Comparison of ENCODE assay signal across 8 cellular contexts in genomic region chr11:117200813-117201515, GRCh38. TPM values are rescaled to one million over a fixed set of nuclear protein-coding genes. Genes with fewer than 3 reads are reported as not detected.
A peak's percentile ranks its signal among the peaks of the same experiment; 100 is the strongest.
DNase-seq lines count a peak whose midpoint lies in the region; ATAC-seq and TF ChIP-seq lines count a peak whose summit lies in the region.

No MANE protein-coding gene starts in this region.

- no peaks in the 10 kb centered on the region for H3K9me3 Mint-ChIP-seq in CD4-positive, alpha-beta memory T cell
- H3K9me3 Mint-ChIP-seq in naive thymus-derived CD4-positive, alpha-beta T cell = no peaks in the 10 kb centered on the region
- H3K9me3 Mint-ChIP-seq in activated CD4-positive, alpha-beta memory T cell treated with anti-CD3 and anti-CD28 coated beads for 36 hours = no peaks in the 10 kb centered on the region

- peak overlapping the region; percentile 81 for H3K9ac ChIP-seq in iPS-15b (ENCODE audit: low read depth, low read length)

- in situ Hi-C loops in gastrocnemius medialis (cut with MboI; ENCODE audit: low sequenced_read_pairs in 4 of 4) = no loop called here

- H3K36me3 ChIP-seq in CD4-positive, alpha-beta memory T cell (ENCODE audit: insufficient read depth, low read length) = peaks cover 18% of the 10 kb centered on the region
- peaks cover 0 to 42% of the 10 kb centered on the region in 2 donors for H3K36me3 ChIP-seq in adrenal gland (replicated peaks in 1 of 2)
- H3K36me3 ChIP-seq in iPS-15b (ENCODE audit: control insufficient read depth, insufficient read depth, low read length) = peaks cover 10% of the 10 kb centered on the region
- peaks cover 0 to 23% of the 10 kb centered on the region in 2 donors for H3K36me3 ChIP-seq in gastrocnemius medialis
- H3K36me3 ChIP-seq in naive thymus-derived CD4-positive, alpha-beta T cell (ENCODE audit: control insufficient read depth in 2 of 3, insufficient read depth in 3 of 3, low read length in 3 of 3) = peaks cover 0 to 54% (median 7%) of the 10 kb centered on the region in 3 experiments

- H3K27ac Mint-ChIP-seq in CD4-positive, alpha-beta memory T cell = peak overlapping the region in 4 of 7 donors; percentile 17 to 75 (median 42)
- H3K27ac Mint-ChIP-seq in naive thymus-derived CD4-positive, alpha-beta T cell = peak overlapping the region in 3 of 9 donors; percentile 31 to 61 (median 59)
- no peak overlapping the region for H3K27ac Mint-ChIP-seq in activated CD4-positive, alpha-beta memory T cell treated with anti-CD3 and anti-CD28 coated beads for 36 hours

- no peak overlapping the region for H3K4me3 Mint-ChIP-seq in CD4-positive, alpha-beta memory T cell
- no peak overlapping the region for H3K4me3 Mint-ChIP-seq in naive thymus-derived CD4-positive, alpha-beta T cell
- no peak overlapping the region for H3K4me3 Mint-ChIP-seq in activated CD4-positive, alpha-beta memory T cell treated with anti-CD3 and anti-CD28 coated beads for 36 hours

- H3K4me3 ChIP-seq in CD4-positive, alpha-beta memory T cell (ENCODE audit: low read length in 2 of 2) = no peak overlapping the region
- H3K4me3 ChIP-seq in adrenal gland = peak overlapping the region in 1 of 4 donors; percentile 47
- peak overlapping the region; percentile 28 for H3K4me3 ChIP-seq in iPS-15b (ENCODE audit: low read depth, low read length)
- peak overlapping the region; percentile 40 to 57 (median 44) for H3K4me3 ChIP-seq in gastrocnemius medialis
- no peak overlapping the region for H3K4me3 ChIP-seq in naive thymus-derived CD4-positive, alpha-beta T cell (ENCODE audit: low read length)

- no peaks in the 10 kb centered on the region for H3K27me3 Mint-ChIP-seq in CD4-positive, alpha-beta memory T cell
- no peaks in the 10 kb centered on the region for H3K27me3 Mint-ChIP-seq in naive thymus-derived CD4-positive, alpha-beta T cell
- no peaks in the 10 kb centered on the region for H3K27me3 Mint-ChIP-seq in activated CD4-positive, alpha-beta memory T cell treated with anti-CD3 and anti-CD28 coated beads for 36 hours

- no peak for TF ChIP-seq CTCF in adrenal gland (IDR thresholded peaks at IDR 0.05)
- TF ChIP-seq CTCF in gastrocnemius medialis (IDR thresholded peaks at IDR 0.05 in 4 of 5, conservative IDR thresholded peaks at IDR 0.05 in 1 of 5) = no peak

- WGBS in adrenal gland, 4 donors = 47 to 66% (median 50%) methylated on average over 11 of the region's 11 CpGs

- no peak for DNase-seq in CD4-positive, alpha-beta memory T cell
- no peak for DNase-seq in adrenal gland
- no peak for DNase-seq in gastrocnemius medialis
- no peak for DNase-seq in naive thymus-derived CD4-positive, alpha-beta T cell
- DNase-seq in NCI-H1694 (lab: John Stamatoyannopoulos, UW) = no peak
- no peak for DNase-seq in activated CD4-positive, alpha-beta memory T cell treated with anti-CD3 and anti-CD28 coated beads for 36 hours
- no peak for DNase-seq in activated CD4-positive, alpha-beta T cell treated with anti-CD3 and anti-CD28 coated beads, Interleukin-2, amount 50 U/mL, for 48 hours

- peaks cover 20 to 40% of the 10 kb centered on the region in 2 donors for H3K36me3 Mint-ChIP-seq in CD4-positive, alpha-beta memory T cell
- H3K36me3 Mint-ChIP-seq in naive thymus-derived CD4-positive, alpha-beta T cell = peaks cover 3 to 10% (median 8%) of the 10 kb centered on the region in 5 donors
- H3K36me3 Mint-ChIP-seq in activated CD4-positive, alpha-beta memory T cell treated with anti-CD3 and anti-CD28 coated beads for 36 hours = peaks cover 17% of the 10 kb centered on the region

- no peaks in the 10 kb centered on the region for H3K27me3 ChIP-seq in CD4-positive, alpha-beta memory T cell (ENCODE audit: insufficient read depth, low read length)
- no peaks in the 10 kb centered on the region for H3K27me3 ChIP-seq in adrenal gland
- H3K27me3 ChIP-seq in iPS-15b (ENCODE audit: control insufficient read depth, insufficient read depth, low read length) = no peaks in the 10 kb centered on the region
- H3K27me3 ChIP-seq in gastrocnemius medialis = no peaks in the 10 kb centered on the region
- H3K27me3 ChIP-seq in naive thymus-derived CD4-positive, alpha-beta T cell (ENCODE audit: control insufficient read depth in 2 of 2, insufficient read depth in 2 of 2, low read length in 2 of 2) = no peaks in the 10 kb centered on the region

- CTCF ChIA-PET in CD4-positive, alpha-beta memory T cell (lab: Charles Lee; ENCODE audit: partially characterized antibody) = no interaction called here
- CTCF ChIA-PET in naive thymus-derived CD4-positive, alpha-beta T cell (lab: Charles Lee) = no interaction called here
- CTCF ChIA-PET in activated CD4-positive, alpha-beta memory T cell treated with anti-CD3 and anti-CD28 coated beads for 36 hours (lab: Charles Lee) = no interaction called here

- POLR2A ChIA-PET in CD4-positive, alpha-beta memory T cell (lab: Charles Lee; ENCODE audit: partially characterized antibody) = interaction anchor here (0.5 kb wide), 1 partner anchor 54 kb away, joined by 3 read pairs; no protein-coding TSS in a partner anchor
- POLR2A ChIA-PET in naive thymus-derived CD4-positive, alpha-beta T cell (lab: Charles Lee) = interaction anchor here (1.0 kb wide), 1 partner anchor 17 kb away, joined by 3 read pairs; no protein-coding TSS in a partner anchor
- POLR2A ChIA-PET in activated CD4-positive, alpha-beta memory T cell treated with anti-CD3 and anti-CD28 coated beads for 36 hours (lab: Charles Lee) = no interaction called here

- no peaks in the 10 kb centered on the region for H3K9me3 ChIP-seq in CD4-positive, alpha-beta memory T cell (ENCODE audit: control insufficient read depth in 1 of 2, low read length in 2 of 2)
- no peaks in the 10 kb centered on the region for H3K9me3 ChIP-seq in adrenal gland (replicated peaks in 1 of 3)
- no peaks in the 10 kb centered on the region for H3K9me3 ChIP-seq in iPS-15b (ENCODE audit: control insufficient read depth, insufficient read depth, low read length)
- H3K9me3 ChIP-seq in gastrocnemius medialis = no peaks in the 10 kb centered on the region
- no peaks in the 10 kb centered on the region for H3K9me3 ChIP-seq in naive thymus-derived CD4-positive, alpha-beta T cell (ENCODE audit: control insufficient read depth in 2 of 3, low read length in 3 of 3)

- H3K27ac ChIP-seq in CD4-positive, alpha-beta memory T cell (ENCODE audit: low read depth, low read length) = no peak overlapping the region
- peak overlapping the region in 4 of 5 donors; percentile 48 to 92 (median 77) for H3K27ac ChIP-seq in adrenal gland
- H3K27ac ChIP-seq in gastrocnemius medialis = peak overlapping the region; percentile 74 to 78 (median 76)
- H3K27ac ChIP-seq in naive thymus-derived CD4-positive, alpha-beta T cell (ENCODE audit: low read depth, low read length) = no peak overlapping the region

- TF ChIP-seq POLR2A in adrenal gland (IDR thresholded peaks at IDR 0.05) = no peak
- TF ChIP-seq POLR2A in gastrocnemius medialis (IDR thresholded peaks at IDR 0.05) = no peak

- no peaks in the 10 kb centered on the region for H3K4me1 ChIP-seq in CD4-positive, alpha-beta memory T cell (ENCODE audit: insufficient read depth, low read length)
- H3K4me1 ChIP-seq in adrenal gland (replicated peaks in 1 of 2) (peaks cover 16 to 22% of the 10 kb centered on the region in 2 donors), iPS-15b (ENCODE audit: control insufficient read depth, insufficient read depth, low read length) (peaks cover 18% of the 10 kb centered on the region), gastrocnemius medialis (peaks cover 25% of the 10 kb centered on the region in 2 donors)
- no peaks in the 10 kb centered on the region for H3K4me1 ChIP-seq in naive thymus-derived CD4-positive, alpha-beta T cell (ENCODE audit: control insufficient read depth in 2 of 2, insufficient read depth in 2 of 2, low read length in 2 of 2)

- peaks cover under 1 to 8% (median 1%) of the 10 kb centered on the region in 4 donors for H3K4me1 Mint-ChIP-seq in CD4-positive, alpha-beta memory T cell
- peaks cover 0 to 5% (median 0%) of the 10 kb centered on the region in 7 donors for H3K4me1 Mint-ChIP-seq in naive thymus-derived CD4-positive, alpha-beta T cell
- no peaks in the 10 kb centered on the region for H3K4me1 Mint-ChIP-seq in activated CD4-positive, alpha-beta memory T cell treated with anti-CD3 and anti-CD28 coated beads for 36 hours (ENCODE audit: low read depth)

- intact Hi-C loops in CD4-positive, alpha-beta memory T cell (cut with micrococcal nuclease) = no loop called here
- intact Hi-C loops in adrenal gland (cut with DNase I) (no loop called here), gastrocnemius medialis (cut with DNase I; ENCODE audit: low total_unique reads) (no loop called here)
- intact Hi-C loops in naive thymus-derived CD4-positive, alpha-beta T cell (cut with micrococcal nuclease) = no loop called here
- intact Hi-C loops in activated CD4-positive, alpha-beta memory T cell treated with anti-CD3 and anti-CD28 coated beads for 36 hours (cut with micrococcal nuclease) = no loop called here

- ATAC-seq in gastrocnemius medialis = no peak
- ATAC-seq in naive thymus-derived CD4-positive, alpha-beta T cell = no peak

RNA-seq across cellular contexts. Expression of gene TAGLN, which starts 1.8 kb away (rescaled TPM):
- 10 to 100 TPM; 17.7 to 19.7 TPM for total RNA-seq in CD4-positive, alpha-beta memory T cell
- under 1 TPM; 0.15 to 0.36 TPM for polyA plus RNA-seq in CD4-positive, alpha-beta memory T cell
- total RNA-seq in adrenal gland (1,000 to 10,000 TPM in 1 of 8 donors, 100 to 1,000 TPM in 7; 117 to 1,290 (median 739) TPM), gastrocnemius medialis (100 to 1,000 TPM in 3 of 4 donors, 10 to 100 TPM in 1; 27.4 to 191 (median 124) TPM)
- 1,000 to 10,000 TPM in 1 of 3 donors, 100 to 1,000 TPM in 2; 489 to 1,184 (median 817) TPM for polyA plus RNA-seq in adrenal gland
- 10 to 100 TPM in 4 of 5 experiments, 1 to 10 TPM in 1; 6.4 to 28.0 (median 18.2) TPM for total RNA-seq in naive thymus-derived CD4-positive, alpha-beta T cell
- 1 to 10 TPM in 1 of 2 donors, under 1 TPM in 1; 0.32 to 1.0 TPM for polyA plus RNA-seq in naive thymus-derived CD4-positive, alpha-beta T cell
- total RNA-seq in activated CD4-positive, alpha-beta memory T cell treated with anti-CD3 and anti-CD28 coated beads for 36 hours = 1 to 10 TPM; 3.1 to 4.0 TPM

RNA-seq across cellular contexts. Expression of gene SIDT2, which starts 22.4 kb away (rescaled TPM):
- 10 to 100 TPM; 60.2 to 67.3 TPM for total RNA-seq in CD4-positive, alpha-beta memory T cell
- polyA plus RNA-seq in CD4-positive, alpha-beta memory T cell = 1 to 10 TPM; 2.1 to 4.1 TPM
- 10 to 100 TPM; 23.4 to 87.1 (median 44.5) TPM for total RNA-seq in adrenal gland
- polyA plus RNA-seq in adrenal gland = 10 to 100 TPM; 27.7 to 75.1 (median 48.8) TPM
- 10 to 100 TPM; 14.3 to 33.9 (median 17.7) TPM for total RNA-seq in gastrocnemius medialis
- total RNA-seq in naive thymus-derived CD4-positive, alpha-beta T cell = 100 to 1,000 TPM in 2 of 5 experiments, 10 to 100 TPM in 3; 31.7 to 187 (median 60.5) TPM
- polyA plus RNA-seq in naive thymus-derived CD4-positive, alpha-beta T cell = 1 to 10 TPM; 2.3 to 3.1 TPM
- 10 to 100 TPM; 21.5 to 26.0 TPM for total RNA-seq in activated CD4-positive, alpha-beta memory T cell treated with anti-CD3 and anti-CD28 coated beads for 36 hours

RNA-seq across cellular contexts. Expression of gene PCSK7, which starts 30.9 kb away (rescaled TPM):
- total RNA-seq in CD4-positive, alpha-beta memory T cell = 100 to 1,000 TPM; 300 to 325 TPM
- 10 to 100 TPM; 33.3 to 84.2 TPM for polyA plus RNA-seq in CD4-positive, alpha-beta memory T cell
- 10 to 100 TPM; 22.6 to 54.4 (median 42.2) TPM for total RNA-seq in adrenal gland
- 10 to 100 TPM; 23.4 to 53.0 (median 45.4) TPM for polyA plus RNA-seq in adrenal gland
- total RNA-seq in gastrocnemius medialis = 10 to 100 TPM; 14.5 to 19.9 (median 16.4) TPM
- 100 to 1,000 TPM; 196 to 319 (median 312) TPM for total RNA-seq in naive thymus-derived CD4-positive, alpha-beta T cell
- 10 to 100 TPM; 45.4 to 71.4 TPM for polyA plus RNA-seq in naive thymus-derived CD4-positive, alpha-beta T cell
- total RNA-seq in activated CD4-positive, alpha-beta memory T cell treated with anti-CD3 and anti-CD28 coated beads for 36 hours = 100 to 1,000 TPM; 104 to 105 TPM

RNA-seq across cellular contexts. Expression of gene RNF214, which starts 31.5 kb away (rescaled TPM):
- 10 to 100 TPM; 41.8 to 50.1 TPM for total RNA-seq in CD4-positive, alpha-beta memory T cell
- 10 to 100 TPM; 20.7 to 45.0 TPM for polyA plus RNA-seq in CD4-positive, alpha-beta memory T cell
- total RNA-seq in adrenal gland (10 to 100 TPM; 11.3 to 33.8 (median 22.9) TPM), gastrocnemius medialis (10 to 100 TPM; 17.1 to 22.7 (median 19.9) TPM)
- polyA plus RNA-seq in adrenal gland = 10 to 100 TPM; 12.7 to 21.6 (median 19.7) TPM
- 10 to 100 TPM; 16.6 to 36.0 (median 24.0) TPM for total RNA-seq in naive thymus-derived CD4-positive, alpha-beta T cell
- polyA plus RNA-seq in naive thymus-derived CD4-positive, alpha-beta T cell = 10 to 100 TPM in 1 of 2 donors, 1 to 10 TPM in 1; 9.7 to 10.2 TPM
- total RNA-seq in activated CD4-positive, alpha-beta memory T cell treated with anti-CD3 and anti-CD28 coated beads for 36 hours = 10 to 100 TPM; 16.9 to 18.3 TPM

RNA-seq across cellular contexts. Expression of gene PAFAH1B2, which starts 56.9 kb away (rescaled TPM):
- 10 to 100 TPM; 61.6 to 64.2 TPM for total RNA-seq in CD4-positive, alpha-beta memory T cell
- polyA plus RNA-seq in CD4-positive, alpha-beta memory T cell = 10 to 100 TPM; 16.4 to 23.7 TPM
- total RNA-seq in adrenal gland (100 to 1,000 TPM in 4 of 8 donors, 10 to 100 TPM in 4; 81.0 to 132 (median 102) TPM), gastrocnemius medialis (10 to 100 TPM; 25.8 to 52.3 (median 35.2) TPM)
- polyA plus RNA-seq in adrenal gland = 10 to 100 TPM; 19.6 to 85.8 (median 29.5) TPM
- total RNA-seq in naive thymus-derived CD4-positive, alpha-beta T cell = 10 to 100 TPM; 48.9 to 62.0 (median 55.8) TPM
- 10 to 100 TPM; 13.6 to 18.2 TPM for polyA plus RNA-seq in naive thymus-derived CD4-positive, alpha-beta T cell
- total RNA-seq in activated CD4-positive, alpha-beta memory T cell treated with anti-CD3 and anti-CD28 coated beads for 36 hours = 10 to 100 TPM; 61.3 to 61.5 TPM

Comparison
In these comparisons a context has a peak if more than half of its experiments do, and no peak if none do; other contexts are left out.
1. H3K27ac ChIP-seq: peak in adrenal gland (4 of 5) and gastrocnemius medialis (4 of 4); none in CD4-positive, alpha-beta memory T cell (single experiment) and naive thymus-derived CD4-positive, alpha-beta T cell (single experiment).
2. H3K4me3 ChIP-seq: peak in iPS-15b (single experiment) and gastrocnemius medialis (4 of 4); none in CD4-positive, alpha-beta memory T cell (0 of 2) and naive thymus-derived CD4-positive, alpha-beta T cell (single experiment).